ENCODE assay signal across 8 cellular contexts in the genomic region with DNA sequence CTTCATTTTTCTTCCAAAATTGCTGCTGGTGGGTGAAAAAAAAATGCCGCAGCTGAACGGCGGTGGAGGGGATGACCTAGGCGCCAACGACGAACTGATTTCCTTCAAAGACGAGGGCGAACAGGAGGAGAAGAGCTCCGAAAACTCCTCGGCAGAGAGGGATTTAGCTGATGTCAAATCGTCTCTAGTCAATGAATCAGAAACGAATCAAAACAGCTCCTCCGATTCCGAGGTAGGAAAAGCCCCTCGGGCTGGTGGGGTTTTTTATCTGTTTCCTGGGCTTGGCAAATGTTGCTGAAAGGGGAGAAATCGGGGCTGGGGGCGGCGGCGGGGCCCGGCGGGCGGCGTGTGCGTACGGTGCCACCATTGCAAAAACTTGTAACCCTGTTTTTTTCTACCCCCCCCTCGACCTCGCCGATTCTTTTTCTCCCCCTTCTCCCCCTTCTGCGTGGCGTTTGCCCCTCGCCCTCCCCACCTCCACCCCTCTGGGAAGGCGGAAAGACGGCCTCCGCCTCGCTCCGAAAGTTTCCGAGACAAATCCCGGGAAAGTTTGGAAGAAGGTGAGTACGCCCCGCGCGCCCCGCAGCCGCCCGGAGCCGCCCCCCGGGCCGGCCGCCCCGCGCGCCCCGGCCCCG. TPM values are rescaled to one million over a fixed set of nuclear protein-coding genes. Genes with fewer than 3 reads are reported as not detected.
DNase-seq lines count a peak whose midpoint lies in the region; ATAC-seq and TF ChIP-seq lines count a peak whose summit lies in the region.

No MANE protein-coding gene starts in this region.

- H3K27ac ChIP-seq in Peyer's patch, result peak overlapping the region; percentile 74 to 95 (median 88)

- H3K36me3 ChIP-seq in Peyer's patch, result no peaks in the 10 kb centered on the region

- H3K4me3 ChIP-seq in Peyer's patch, result peak overlapping the region; percentile 46 to 80 (median 65)
- peak overlapping the region; percentile 87 for H3K4me3 ChIP-seq in astrocyte of the spinal cord (ENCODE audit: low read depth, low read length)

- TF ChIP-seq CTCF in Peyer's patch (IDR thresholded peaks at IDR 0.05) (no peak), astrocyte of the spinal cord (IDR thresholded peaks at IDR 0.05; ENCODE audit: low read depth, low read length) (no peak)

- peaks cover 0 to 29% (median 5%) of the 10 kb centered on the region in 4 donors for H3K4me1 ChIP-seq in Peyer's patch

- DNase-seq in DMS 273 (lab: John Stamatoyannopoulos, UW; ENCODE audit: unreplicated experiment), result peak; percentile 67
- no peak for DNase-seq in DMS 273 treated with DMSO at 0.1 percent for 48 hours (lab: John Stamatoyannopoulos, UW)
- peak in 1 of 3 donors; percentile 64 for DNase-seq in Peyer's patch
- DNase-seq in astrocyte of the spinal cord (ENCODE audit: low read depth, low spot score), result peak; percentile 46
- DNase-seq in iris pigment epithelial cell (ENCODE audit: low read depth), result peak; percentile 53
- DNase-seq in stimulated activated CD4-positive, alpha-beta T cell treated with anti-CD3 and anti-CD28 coated beads, Interleukin-4, amount 100 ng/mL, for 24 hours, result peak; percentile 4
- no peak for DNase-seq in 8988T

- no peak for TF ChIP-seq POLR2A in Peyer's patch (IDR thresholded peaks at IDR 0.05)

- H3K27me3 ChIP-seq in Peyer's patch, result no peaks in the 10 kb centered on the region

- in situ Hi-C loops in astrocyte of the spinal cord (cut with HindIII; ENCODE audit: low sequenced_read_pairs), result no loop called here

- H3K9me3 ChIP-seq in Peyer's patch, result no peaks in the 10 kb centered on the region

- ATAC-seq in GM18520 (IDR thresholded peaks at IDR 0.05; ENCODE audit: unreplicated experiment), result no peak

RNA-seq across cellular contexts. Expression of a gene that starts 0.8 kb away (rescaled TPM):
- total RNA-seq in Peyer's patch, result 100 to 1,000 TPM in 1 of 4 donors, 10 to 100 TPM in 3; 72.3 to 148 (median 93.0) TPM

Comparison
In these comparisons a context has a peak if more than half of its experiments do, and no peak if none do; other contexts are left out.
1. DNase-seq: peak in DMS 273 (single experiment), astrocyte of the spinal cord (single experiment), iris pigment epithelial cell (single experiment) and stimulated activated CD4-positive, alpha-beta T cell treated with anti-CD3 and anti-CD28 coated beads, Interleukin-4, amount 100 ng/mL, for 24 hours (single experiment); none in DMS 273 treated with DMSO at 0.1 percent for 48 hours (single experiment) and 8988T (single experiment).